Comparison of ENCODE assay signal across 21 cellular contexts in genomic region chr2:26488463-26489212, GRCh38. TPM values are rescaled to one million over a fixed set of nuclear protein-coding genes. Genes with fewer than 3 reads are reported as not detected.
DNase-seq lines count a peak whose midpoint lies in the region; ATAC-seq and TF ChIP-seq lines count a peak whose summit lies in the region.
"Had no signal": no experiment of that assay in that cellular context is flagged by ENCODE, and none has a peak within 500 bp of the region (broad histone marks: within the 10 kb centered on the region; RNA-seq: fewer than 3 reads in every experiment).

No MANE protein-coding gene starts in this region.

- RAD21 ChIA-PET in HCT116 (lab: Charles Lee; ENCODE audit: low non-redundant PET in 1 of 2, low total read pairs in 2 of 2, uncharacterized antibody in 2 of 2, unreplicated experiment in 2 of 2): no interaction called here

- no peaks in the 10 kb centered on the region for H3K4me1 ChIP-seq in HCT116 (ENCODE audit: control insufficient read depth in 1 of 2, insufficient read depth in 2 of 2, low read length in 2 of 2)
- H3K4me1 ChIP-seq: BE2C, Peyer's patch had no signal

- ATAC-seq in HCT116: peak; percentile 33; the same call in 1 of the 2 replicates
- ATAC-seq in HG02870 (IDR thresholded peaks at IDR 0.05; ENCODE audit: unreplicated experiment): no peak
- ATAC-seq: GM12878, SK-N-SH treated with all-trans-retinoic acid at 6 μM for 48 hours had no signal

- TF ChIP-seq CTCF in HCT116 (IDR thresholded peaks at IDR 0.05 in 2 of 3, conservative IDR thresholded peaks at IDR 0.05 in 1 of 3; ENCODE audit: borderline replicate concordance in 1 of 3, insufficient read depth in 1 of 3, low read depth in 2 of 3, low read length in 2 of 3): no peak
- TF ChIP-seq CTCF in dorsolateral prefrontal cortex (IDR thresholded peaks at IDR 0.05 in 54 of 56, conservative IDR thresholded peaks at IDR 0.05 in 2 of 56; ENCODE audit: low read depth in 1 of 56, partially characterized antibody in 56 of 56): no peak

- no peak overlapping the region for H3K4me3 ChIP-seq in HCT116 (replicated peaks in 1 of 2; ENCODE audit: low read depth in 1 of 2, low read length in 2 of 2)
- H3K4me3 ChIP-seq in dorsolateral prefrontal cortex: no peak overlapping the region
- H3K4me3 ChIP-seq: GM12878, Peyer's patch had no signal

- no peaks in the 10 kb centered on the region for H3K36me3 ChIP-seq in HCT116 (ENCODE audit: control insufficient read depth in 1 of 2, insufficient read depth in 2 of 2, low read length in 2 of 2)
- H3K36me3 ChIP-seq: BE2C, Peyer's patch had no signal

- intact Hi-C loops in HCT116 (cut with micrococcal nuclease): no loop called here
- intact Hi-C loops in dorsolateral prefrontal cortex (cut with DNase I): no loop called here

- no peaks in the 10 kb centered on the region for H3K9me2 ChIP-seq in HCT116 (ENCODE audit: insufficient read depth)

- TF ChIP-seq POLR2A in HCT116 (IDR thresholded peaks at IDR 0.05; ENCODE audit: borderline replicate concordance, extremely low read depth, insufficient read depth, insufficient read length): no peak

- BruUV-seq in HCT116 (replicated peaks; lab: Mats Ljungman, UMichigan): no TSS peak

- no peak overlapping the region for H3K4me2 ChIP-seq in HCT116 (ENCODE audit: low read length)

- POLR2A ChIA-PET in HCT116 (lab: Charles Lee): no interaction called here

- in situ Hi-C loops in ACHN (cut with HindIII; ENCODE audit: low pct_ligation_motif_present, low pct_unique_long_range_greater_than_20kb, low sequenced_read_pairs): no loop called here

- no peak overlapping the region for H3K27ac ChIP-seq in HCT116 (ENCODE audit: low read depth, low read length)
- no peak overlapping the region for H3K27ac ChIP-seq in dorsolateral prefrontal cortex
- H3K27ac ChIP-seq: Peyer's patch had no signal

- H3K27me3 ChIP-seq in HCT116 (ENCODE audit: insufficient read depth, low read length): 0 out of 2 replicates have a peak, but pooled peaks cover 4% of the 10 kb centered on the region
- H3K27me3 ChIP-seq in dorsolateral prefrontal cortex: peaks cover 0 to 4% (median 0%) of the 10 kb centered on the region in 45 donors
- H3K27me3 ChIP-seq: BE2C, Peyer's patch had no signal

- H2AFZ ChIP-seq in HCT116 (ENCODE audit: low read depth, low read length, poor library complexity, severe bottlenecking): no peak overlapping the region

- H3K9me3 ChIP-seq in HCT116 (ENCODE audit: control insufficient read depth in 1 of 2, insufficient read depth in 1 of 2, low read depth in 1 of 2, low read length in 2 of 2): no peaks in the 10 kb centered on the region
- H3K9me3 ChIP-seq: BE2C, Peyer's patch had no signal

- DNase-seq in Ammon's horn (ENCODE audit: low spot score): peak; percentile 60
- DNase-seq in HCT116 (ENCODE audit: low read depth, low spot score): no peak
- peak; percentile 73 for DNase-seq in NCI-H446 treated with DMSO at 0.1 percent for 48 hours (lab: John Stamatoyannopoulos, UW)
- peak in 7 of 10 donors; percentile 34 to 84 (median 62) for DNase-seq in dorsolateral prefrontal cortex
- no peak for DNase-seq in NCI-H2227 treated with DMSO at 0.1 percent for 48 hours (lab: John Stamatoyannopoulos, UW)
- no peak for DNase-seq in stimulated activated CD4-positive, alpha-beta T cell treated with anti-CD3 and anti-CD28 coated beads, Interleukin-2, amount 100 ng/mL, for 48 hours
- no peak for DNase-seq in ACHN
- DNase-seq: BE2C, DMS79, MV-4-11, NCI-H1417, NCI-H187 treated with DMSO at 0.1 percent for 48 hours, NCI-H774, Peyer's patch had no signal

- no peaks in the 10 kb centered on the region for H3K79me2 ChIP-seq in HCT116 (ENCODE audit: insufficient read depth, low read length)

- no peaks in the 10 kb centered on the region for H4K20me1 ChIP-seq in HCT116 (ENCODE audit: insufficient read depth)

- CTCF ChIA-PET in HCT116 (lab: Charles Lee): no interaction called here

- TF ChIP-seq RAD21 in HCT116 (IDR thresholded peaks at IDR 0.05; ENCODE audit: low read depth): no peak

- no peak overlapping the region for H3K9ac ChIP-seq in HCT116 (ENCODE audit: low read length)

TF ChIP-seq in HCT116, 20 proteins besides CTCF, POLR2A, EP300 and RAD21:
- TF ChIP-seq CEBPB (IDR thresholded peaks at IDR 0.05; ENCODE audit: low read depth) (no peak), TCF7L2 (IDR thresholded peaks at IDR 0.05; ENCODE audit: borderline replicate concordance, extremely low read depth, insufficient read depth, insufficient read length) (no peak), POLR2AphosphoS5 (IDR thresholded peaks at IDR 0.05; ENCODE audit: low read depth, low read length) (no peak), ZBTB33 (IDR thresholded peaks at IDR 0.05; ENCODE audit: extremely low read depth, insufficient replicate concordance, low read length) (no peak), SIN3A (IDR thresholded peaks at IDR 0.05; ENCODE audit: low read depth) (no peak), MAX (IDR thresholded peaks at IDR 0.05) (no peak), EZH2 (IDR thresholded peaks at IDR 0.05) (no peak), FOSL1 (IDR thresholded peaks at IDR 0.05; ENCODE audit: low read depth) (no peak), ZFX (IDR thresholded peaks at IDR 0.05) (no peak), SRF (IDR thresholded peaks at IDR 0.05; ENCODE audit: low read depth) (no peak), REST (IDR thresholded peaks at IDR 0.05; ENCODE audit: low read depth) (no peak), JUND (IDR thresholded peaks at IDR 0.05) (no peak), CBX3 (IDR thresholded peaks at IDR 0.05; ENCODE audit: low read depth) (no peak), ELF1 (IDR thresholded peaks at IDR 0.05; ENCODE audit: borderline replicate concordance, low read depth) (no peak), EZH2phosphoT487 (IDR thresholded peaks at IDR 0.05; ENCODE audit: borderline replicate concordance) (no peak), ZNF274 (IDR thresholded peaks at IDR 0.05; ENCODE audit: low read depth, low read length) (no peak), YY1 (IDR thresholded peaks at IDR 0.05; ENCODE audit: extremely low read depth, insufficient replicate concordance, low read depth, low read length) (no peak), SP1 (IDR thresholded peaks at IDR 0.05; ENCODE audit: low read depth) (no peak)

RNA-seq across cellular contexts. Expression of gene OTOF, which starts 10.7 kb away (rescaled TPM):
- total RNA-seq in HCT116 (2021; ENCODE audit: unreplicated experiment) (0.10 TPM), dorsolateral prefrontal cortex (1 to 10 TPM in 105 of 120 experiments, under 1 TPM in 15; 0.56 to 7.5 (median 1.5) TPM)
- polyA plus RNA-seq in HCT116 (2012): 0.09 and 0.10 TPM in 2 replicates
- total RNA-seq: H1, NCI-H460, OCI-LY7 had no signal
- polyA plus RNA-seq: IgD-negative memory B cell had no signal

Comparison
In these comparisons a context has a peak if more than half of its experiments do, and no peak if none do; other contexts are left out.
1. DNase-seq: peak in Ammon's horn (single experiment), NCI-H446 treated with DMSO at 0.1 percent for 48 hours (single experiment) and dorsolateral prefrontal cortex (7 of 10); none in HCT116 (single experiment), NCI-H2227 treated with DMSO at 0.1 percent for 48 hours (single experiment), stimulated activated CD4-positive, alpha-beta T cell treated with anti-CD3 and anti-CD28 coated beads, Interleukin-2, amount 100 ng/mL, for 48 hours (0 of 2) and ACHN (single experiment).